Comparison of ENCODE assay signal across 1 cellular context in genomic region chr1:117079751-117080150, GRCh38. TPM values are rescaled to one million over a fixed set of nuclear protein-coding genes. Genes with fewer than 3 reads are reported as not detected.
"Had no signal": no experiment of that assay in that cellular context is flagged by ENCODE, and none has a peak within 500 bp of the region (broad histone marks: within the 10 kb centered on the region; RNA-seq: fewer than 3 reads in every experiment).

No MANE protein-coding gene starts in this region.

RNA-seq across cellular contexts. Expression of gene TRIM45, which starts 41.8 kb away (rescaled TPM):
- polyA plus RNA-seq: immature natural killer cell had no signal
